In the genomic region with DNA sequence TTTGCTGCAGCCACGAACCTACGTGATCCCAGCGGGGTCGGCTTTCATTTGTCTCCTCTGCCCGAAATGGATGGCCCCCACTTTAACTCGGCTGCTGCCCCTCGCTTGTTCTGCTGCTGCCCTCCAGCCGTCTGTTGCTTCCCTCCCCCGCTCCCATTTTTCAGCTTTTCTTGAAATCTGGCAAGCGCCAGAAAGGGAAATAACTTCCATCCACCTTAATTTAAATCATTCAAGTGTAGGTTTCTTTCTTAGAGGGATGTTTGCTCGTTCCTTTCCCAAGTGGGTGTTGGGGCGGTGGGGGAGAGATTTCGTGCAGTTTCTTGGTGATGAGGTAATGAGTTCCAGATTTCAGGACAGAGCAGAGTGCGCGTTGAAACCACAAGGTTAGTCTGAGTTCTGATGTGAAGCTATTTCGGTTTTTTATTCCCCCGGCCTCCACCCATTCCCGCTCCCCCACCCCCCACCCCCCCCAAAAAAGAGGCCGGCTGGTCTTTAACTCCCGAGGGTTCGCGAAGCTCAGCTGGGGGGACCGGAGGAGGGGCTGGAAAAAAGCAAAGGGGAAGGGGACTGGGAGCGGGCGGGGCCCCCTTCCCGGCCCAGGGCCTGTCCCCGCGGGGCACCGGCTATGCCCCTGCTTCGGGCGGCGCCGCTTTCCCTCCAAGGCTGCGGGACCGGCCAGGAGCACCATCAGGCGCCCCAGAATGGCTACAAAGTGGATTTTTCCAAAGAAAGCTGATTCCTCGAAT, we compare ENCODE assay signal across 8 cellular contexts. TPM values are rescaled to one million over a fixed set of nuclear protein-coding genes. Genes with fewer than 3 reads are reported as not detected.
DNase-seq lines count a peak whose midpoint lies in the region; ATAC-seq and TF ChIP-seq lines count a peak whose summit lies in the region.

No MANE protein-coding gene starts in this region.

- CTCF ChIA-PET in CD8-positive, alpha-beta T cell (lab: Charles Lee): interaction anchor here (0.7 to 4.8 kb wide), 11 partner anchors 12 to 861 kb away, joined by 3 to 49 read pairs (median 3); no protein-coding TSS in a partner anchor
- CTCF ChIA-PET in activated CD8-positive, alpha-beta T cell treated with anti-CD3 and anti-CD28 coated beads, Interleukin-2, amount 10 ng/mL, durations not matched to agents 7 days and 5 days (lab: Charles Lee): interaction anchor here (0.7 to 5.5 kb wide), 9 partner anchors 10 to 861 kb away, joined by 3 to 81 read pairs (median 4); no protein-coding TSS in a partner anchor

- POLR2A ChIA-PET in CD8-positive, alpha-beta T cell (lab: Charles Lee): interaction anchor here (0.6 to 14.8 kb wide), 13 partner anchors 9 to 546 kb away, joined by 3 to 641 read pairs (median 6); no protein-coding TSS in a partner anchor
- POLR2A ChIA-PET in activated CD8-positive, alpha-beta T cell treated with anti-CD3 and anti-CD28 coated beads, Interleukin-2, amount 10 ng/mL, durations not matched to agents 7 days and 5 days (lab: Charles Lee): interaction anchor here (1.2 to 5.1 kb wide), 10 partner anchors 12 to 511 kb away, joined by 3 to 197 read pairs (median 6); no protein-coding TSS in a partner anchor

- 0 to 1% methylated on average over 25 to 31 of the region's 37 CpGs for WGBS in esophagus squamous epithelium, 2 donors

- peaks cover 34% of the 10 kb centered on the region for H3K4me1 Mint-ChIP-seq in CD8-positive, alpha-beta T cell (ENCODE audit: low read depth)
- peaks cover 36% of the 10 kb centered on the region for H3K4me1 Mint-ChIP-seq in activated CD8-positive, alpha-beta T cell treated with anti-CD3 and anti-CD28 coated beads, Interleukin-2, amount 10 ng/mL, durations not matched to agents 7 days and 5 days (ENCODE audit: low read depth)
- peaks cover 18% of the 10 kb centered on the region for H3K4me1 Mint-ChIP-seq in type B pancreatic cell (ENCODE audit: unreplicated experiment)

- H3K4me3 Mint-ChIP-seq in CD8-positive, alpha-beta T cell: peak overlapping the region; percentile 92
- H3K4me3 Mint-ChIP-seq in activated CD8-positive, alpha-beta T cell treated with anti-CD3 and anti-CD28 coated beads, Interleukin-2, amount 10 ng/mL, durations not matched to agents 7 days and 5 days: peak overlapping the region; percentile 87
- H3K4me3 Mint-ChIP-seq in type B pancreatic cell: peak overlapping the region; percentile 96

- H3K4me3 ChIP-seq in CD8-positive, alpha-beta T cell (ENCODE audit: low read depth, low read length): peak overlapping the region; percentile 94
- H3K4me3 ChIP-seq in HUES48 (ENCODE audit: low read depth, low read length): peak overlapping the region; percentile 97
- H3K4me3 ChIP-seq in esophagus squamous epithelium: peak overlapping the region; percentile 69 to 95 (median 86)

- H3K9me3 ChIP-seq in CD8-positive, alpha-beta T cell (ENCODE audit: low read length): no peaks in the 10 kb centered on the region
- H3K9me3 ChIP-seq in HUES48 (ENCODE audit: control insufficient read depth, insufficient read depth, low read length) (peaks cover 4% of the 10 kb centered on the region; the same call in 1 of the 2 replicates), esophagus squamous epithelium (no peaks in the 10 kb centered on the region)

- intact Hi-C loops in CD8-positive, alpha-beta T cell (cut with DNase I, micrococcal nuclease): loop anchor here (1.0 to 10.0 kb wide), 5 partner anchors 110 to 980 kb away; a partner anchor contains a TSS
- intact Hi-C loops in esophagus squamous epithelium (cut with DNase I): no loop called here

- H3K27me3 Mint-ChIP-seq in CD8-positive, alpha-beta T cell (ENCODE audit: low read depth): no peaks in the 10 kb centered on the region
- H3K27me3 Mint-ChIP-seq in activated CD8-positive, alpha-beta T cell treated with anti-CD3 and anti-CD28 coated beads, Interleukin-2, amount 10 ng/mL, durations not matched to agents 7 days and 5 days (ENCODE audit: low read depth): no peaks in the 10 kb centered on the region
- H3K27me3 Mint-ChIP-seq in type B pancreatic cell: peaks cover 28% of the 10 kb centered on the region

- H3K9ac ChIP-seq in HUES48 (ENCODE audit: low read depth, low read length): peak overlapping the region; percentile 92

- peak overlapping the region; percentile 99 for H3K27ac ChIP-seq in CD8-positive, alpha-beta T cell (ENCODE audit: low read depth, low read length)
- H3K27ac ChIP-seq in HUES48 (ENCODE audit: low read depth, low read length) (peak overlapping the region; percentile 100), esophagus squamous epithelium (peak overlapping the region; percentile 98 to 100 (median 99))

- peaks cover 42% of the 10 kb centered on the region for H3K36me3 Mint-ChIP-seq in CD8-positive, alpha-beta T cell
- peaks cover 39% of the 10 kb centered on the region for H3K36me3 Mint-ChIP-seq in activated CD8-positive, alpha-beta T cell treated with anti-CD3 and anti-CD28 coated beads, Interleukin-2, amount 10 ng/mL, durations not matched to agents 7 days and 5 days (ENCODE audit: low read depth)
- H3K36me3 Mint-ChIP-seq in type B pancreatic cell: peaks cover 32% of the 10 kb centered on the region

- peak overlapping the region; percentile 100 for H3K27ac Mint-ChIP-seq in CD8-positive, alpha-beta T cell
- peak overlapping the region; percentile 100 for H3K27ac Mint-ChIP-seq in activated CD8-positive, alpha-beta T cell treated with anti-CD3 and anti-CD28 coated beads, Interleukin-2, amount 10 ng/mL, durations not matched to agents 7 days and 5 days
- peak overlapping the region; percentile 99 for H3K27ac Mint-ChIP-seq in type B pancreatic cell

- no peak for TF ChIP-seq CTCF in CD8-positive, alpha-beta T cell (IDR thresholded peaks at IDR 0.05)
- TF ChIP-seq CTCF in esophagus squamous epithelium (IDR thresholded peaks at IDR 0.05) (no peak), type B pancreatic cell (conservative IDR thresholded peaks at IDR 0.05) (no peak)

- no peak for TF ChIP-seq POLR2A in esophagus squamous epithelium (IDR thresholded peaks at IDR 0.05)

- no peaks in the 10 kb centered on the region for H3K27me3 ChIP-seq in CD8-positive, alpha-beta T cell (ENCODE audit: insufficient read depth, low read length)
- H3K27me3 ChIP-seq in HUES48 (ENCODE audit: control insufficient read depth, insufficient read depth, low read length) (no peaks in the 10 kb centered on the region), esophagus squamous epithelium (no peaks in the 10 kb centered on the region)

- ATAC-seq in CD8-positive, alpha-beta T cell: no peak
- ATAC-seq in activated CD8-positive, alpha-beta T cell treated with anti-CD3 and anti-CD28 coated beads, Interleukin-2, amount 10 ng/mL, durations not matched to agents 7 days and 5 days: no peak
- ATAC-seq in GM19467 (IDR thresholded peaks at IDR 0.05; ENCODE audit: unreplicated experiment) (no peak), GM19324 (IDR thresholded peaks at IDR 0.05; ENCODE audit: low FRiP score, unreplicated experiment) (no peak)

- H3K36me3 ChIP-seq in CD8-positive, alpha-beta T cell (ENCODE audit: insufficient read depth, low read length): peaks cover 9% of the 10 kb centered on the region
- H3K36me3 ChIP-seq in HUES48 (ENCODE audit: control insufficient read depth, insufficient read depth, low read length): peaks cover 12% of the 10 kb centered on the region
- H3K36me3 ChIP-seq in esophagus squamous epithelium: peaks cover 2 to 17% (median 5%) of the 10 kb centered on the region in 3 donors

- DNase-seq in CD8-positive, alpha-beta T cell: peak in 4 of 7 experiments; percentile 45 to 67 (median 54)
- peak; percentile 41 for DNase-seq in activated CD8-positive, alpha-beta T cell treated with anti-CD3 and anti-CD28 coated beads, Interleukin-2, amount 10 ng/mL, durations not matched to agents 7 days and 5 days
- DNase-seq in esophagus squamous epithelium (lab: John Stamatoyannopoulos, UW): no peak
- peak; percentile 87 for DNase-seq in myocyte (ENCODE audit: low read depth)
- DNase-seq in type B pancreatic cell (ENCODE audit: extremely low spot score, unreplicated experiment): peak; percentile 80

- no peaks in the 10 kb centered on the region for H3K9me3 Mint-ChIP-seq in CD8-positive, alpha-beta T cell
- peaks cover 5% of the 10 kb centered on the region for H3K9me3 Mint-ChIP-seq in activated CD8-positive, alpha-beta T cell treated with anti-CD3 and anti-CD28 coated beads, Interleukin-2, amount 10 ng/mL, durations not matched to agents 7 days and 5 days (ENCODE audit: insufficient read depth)
- H3K9me3 Mint-ChIP-seq in type B pancreatic cell: no peaks in the 10 kb centered on the region

- H3K4me1 ChIP-seq in CD8-positive, alpha-beta T cell (ENCODE audit: insufficient read depth, low read length): peaks cover 18% of the 10 kb centered on the region
- H3K4me1 ChIP-seq in HUES48 (ENCODE audit: control insufficient read depth, insufficient read depth, low read length) (peaks cover 28% of the 10 kb centered on the region), esophagus squamous epithelium (peaks cover 8 to 27% (median 13%) of the 10 kb centered on the region in 3 donors)

RNA-seq across cellular contexts. Expression of a gene that starts 2.2 kb away (rescaled TPM):
- total RNA-seq in CD8-positive, alpha-beta T cell: 100 to 1,000 TPM; 241 to 248 TPM
- 10 to 100 TPM; 63.3 to 73.2 TPM for total RNA-seq in activated CD8-positive, alpha-beta T cell treated with anti-CD3 and anti-CD28 coated beads, Interleukin-2, amount 10 ng/mL, durations not matched to agents 7 days and 5 days
- total RNA-seq in esophagus squamous epithelium (100 to 1,000 TPM in 3 of 4 donors, 10 to 100 TPM in 1; 75.4 to 364 (median 152) TPM), myocyte (194 and 260 TPM in 2 replicates), type B pancreatic cell (ENCODE audit: low replicate concordance) (457 and 564 TPM in 2 replicates)
- 234 TPM for polyA plus RNA-seq in myocyte (2012)
